Comparison of ENCODE assay signal across 15 cellular contexts in genomic region chr11:130300567-130300966, GRCh38. TPM values are rescaled to one million over a fixed set of nuclear protein-coding genes. Genes with fewer than 3 reads are reported as not detected.
DNase-seq lines count a peak whose midpoint lies in the region; ATAC-seq lines count a peak whose summit lies in the region.
"Had no signal": no experiment of that assay in that cellular context is flagged by ENCODE, and none has a peak within 500 bp of the region (broad histone marks: within the 10 kb centered on the region; RNA-seq: fewer than 3 reads in every experiment).

No MANE protein-coding gene starts in this region.

- H3K36me3 Mint-ChIP-seq in activated T-helper 17 cell treated with anti-CD3 and anti-CD28 coated beads, Interleukin-2, amount 50 U/mL, for 72 hours (ENCODE audit: low read depth), result peaks cover 57% of the 10 kb centered on the region

- no peaks in the 10 kb centered on the region for H3K27me3 ChIP-seq in right cardiac atrium (ENCODE audit: control insufficient read depth, insufficient read depth)

- no peaks in the 10 kb centered on the region for H3K9me3 ChIP-seq in right cardiac atrium (ENCODE audit: control insufficient read depth, low read length)

- H3K4me1 ChIP-seq in right cardiac atrium (ENCODE audit: control insufficient read depth, insufficient read depth, low read length), result peaks cover 5% of the 10 kb centered on the region

- H3K27ac Mint-ChIP-seq in activated T-helper 17 cell treated with anti-CD3 and anti-CD28 coated beads, Interleukin-2, amount 50 U/mL, for 72 hours, result peak overlapping the region; percentile 45
- H3K27ac Mint-ChIP-seq: activated naive CD4-positive, alpha-beta T cell treated with anti-CD3 and anti-CD28 coated beads for 36 hours had no signal

- no peaks in the 10 kb centered on the region for H3K27me3 Mint-ChIP-seq in activated T-helper 17 cell treated with anti-CD3 and anti-CD28 coated beads, Interleukin-2, amount 50 U/mL, for 72 hours

- peaks cover 44% of the 10 kb centered on the region for H3K4me1 Mint-ChIP-seq in activated T-helper 17 cell treated with anti-CD3 and anti-CD28 coated beads, Interleukin-2, amount 50 U/mL, for 72 hours

- H3K4me3 ChIP-seq in right cardiac atrium (ENCODE audit: low read length), result no peak overlapping the region

- intact Hi-C loops in right cardiac atrium (cut with DNase I), result loop anchor here in 1 of 4 donors (10.0 kb wide), 1 partner anchor 66 kb away; no protein-coding TSS in a partner anchor

- 50% methylated on average over 1 of the region's 1 CpG for WGBS in right cardiac atrium

- DNase-seq in right cardiac atrium (no peak), NCI-H187 (lab: John Stamatoyannopoulos, UW) (no peak), germinal center (ENCODE audit: low spot score) (no peak)
- DNase-seq: activated CD4-positive, alpha-beta T cell treated with anti-CD3 and anti-CD28 coated beads for 4 hours; activated naive CD4-positive, alpha-beta T cell treated with anti-CD3 and anti-CD28 coated beads for 36 hours; dermis blood vessel endothelial cell; DMS 273 treated with DMSO at 0.1 percent for 48 hours; mammary epithelial cell; NCI-H2029 had no signal

- no peak overlapping the region for H3K4me3 Mint-ChIP-seq in activated T-helper 17 cell treated with anti-CD3 and anti-CD28 coated beads, Interleukin-2, amount 50 U/mL, for 72 hours
- H3K4me3 Mint-ChIP-seq: activated naive CD4-positive, alpha-beta T cell treated with anti-CD3 and anti-CD28 coated beads for 36 hours had no signal

- peaks cover 5% of the 10 kb centered on the region for H3K9me3 Mint-ChIP-seq in activated T-helper 17 cell treated with anti-CD3 and anti-CD28 coated beads, Interleukin-2, amount 50 U/mL, for 72 hours

- ATAC-seq in GM18858 (IDR thresholded peaks at IDR 0.05; ENCODE audit: unreplicated experiment) (peak; percentile 59), GM21526 (IDR thresholded peaks at IDR 0.05; ENCODE audit: low FRiP score, unreplicated experiment) (peak; percentile 75), HG03196 (IDR thresholded peaks at IDR 0.05; ENCODE audit: unreplicated experiment) (peak; percentile 49), right cardiac atrium (no peak), HG03565 (IDR thresholded peaks at IDR 0.05; ENCODE audit: unreplicated experiment) (no peak)
- no peak for ATAC-seq in activated T-helper 17 cell treated with anti-CD3 and anti-CD28 coated beads, Interleukin-2, amount 50 U/mL, for 72 hours (replicated peaks)
- ATAC-seq: Right ventricle myocardium inferior had no signal

- no peak overlapping the region for H3K27ac ChIP-seq in right cardiac atrium (ENCODE audit: low read length)

RNA-seq across cellular contexts. Expression of gene ZBTB44, which starts 14.2 kb away (rescaled TPM):
- 10 to 100 TPM; 49.6 to 49.7 TPM for total RNA-seq in activated T-helper 17 cell treated with anti-CD3 and anti-CD28 coated beads, Interleukin-2, amount 50 U/mL, for 72 hours
- 10 to 100 TPM; 42.9 to 47.0 (median 46.2) TPM for total RNA-seq in right cardiac atrium
- 16.2 TPM for polyA plus RNA-seq in right cardiac atrium

Comparison
In these comparisons a context has a peak if more than half of its experiments do, and no peak if none do; other contexts are left out.
1. ATAC-seq: peak in GM18858 (single experiment), GM21526 (single experiment) and HG03196 (single experiment); none in activated T-helper 17 cell treated with anti-CD3 and anti-CD28 coated beads, Interleukin-2, amount 50 U/mL, for 72 hours (single experiment), right cardiac atrium (0 of 2) and HG03565 (single experiment).